In genomic region chr9:114696814-114697544, GRCh38 we compare ENCODE assay signal across 10 cellular contexts. TPM values are rescaled to one million over a fixed set of nuclear protein-coding genes. Genes with fewer than 3 reads are reported as not detected.
DNase-seq lines count a peak whose midpoint lies in the region; ATAC-seq and TF ChIP-seq lines count a peak whose summit lies in the region.
"Had no signal": no experiment of that assay in that cellular context is flagged by ENCODE, and none has a peak within 500 bp of the region (broad histone marks: within the 10 kb centered on the region; RNA-seq: fewer than 3 reads in every experiment).

No MANE protein-coding gene starts in this region.

- H3K4me3 Mint-ChIP-seq in stimulated activated naive B cell treated with anti-CD40 and anti-IgM and Interleukin-4, amounts not matched to agents 10 μg/mL and 1 μg/mL and 100 μg/mL, for 72 hours = peak overlapping the region; percentile 6 to 18
- H3K4me3 Mint-ChIP-seq in CD14-positive monocyte = no peak overlapping the region

- no peak for TF ChIP-seq CTCF in CD14-positive monocyte (IDR thresholded peaks at IDR 0.05)

- no peaks in the 10 kb centered on the region for H3K36me3 ChIP-seq in SJCRH30

- peaks cover 0 to 3% of the 10 kb centered on the region in 2 donors for H3K36me3 Mint-ChIP-seq in stimulated activated naive B cell treated with anti-CD40 and anti-IgM and Interleukin-4, amounts not matched to agents 10 μg/mL and 1 μg/mL and 100 μg/mL, for 72 hours
- H3K36me3 Mint-ChIP-seq in CD14-positive monocyte = no peaks in the 10 kb centered on the region

- peaks cover 20 to 39% of the 10 kb centered on the region in 2 donors for H3K4me1 Mint-ChIP-seq in stimulated activated naive B cell treated with anti-CD40 and anti-IgM and Interleukin-4, amounts not matched to agents 10 μg/mL and 1 μg/mL and 100 μg/mL, for 72 hours
- peaks cover 3% of the 10 kb centered on the region for H3K4me1 Mint-ChIP-seq in CD14-positive monocyte

- H3K27ac Mint-ChIP-seq in stimulated activated naive B cell treated with anti-CD40 and anti-IgM and Interleukin-4, amounts not matched to agents 10 μg/mL and 1 μg/mL and 100 μg/mL, for 72 hours = peak overlapping the region; percentile 67
- H3K27ac Mint-ChIP-seq in CD14-positive monocyte = peak overlapping the region in 1 of 7 donors; percentile 82

- intact Hi-C loops in CD14-positive monocyte (cut with micrococcal nuclease) = no loop called here

- peaks cover 6% of the 10 kb centered on the region for H3K4me1 ChIP-seq in SJCRH30

- DNase-seq in activated T-cell treated with anti-CD3 and anti-CD28 coated beads for 24 hours (ENCODE audit: low read depth) (peak; percentile 60), SJCRH30 (no peak), NCI-H446 (lab: John Stamatoyannopoulos, UW) (no peak), CD14-positive monocyte (ENCODE audit: low spot score) (no peak)
- no peak for DNase-seq in activated T-cell treated with anti-CD3 and anti-CD28 coated beads, Interleukin-2, amount 50 U/mL, for 1 hour
- DNase-seq in activated effector memory CD4-positive, alpha-beta T cell treated with anti-CD3 and anti-CD28 coated beads, Interleukin-2, amount 50 U/mL, for 16 hours = peak; percentile 84
- DNase-seq in stimulated activated naive B cell treated with anti-CD40 and anti-IgM and Interleukin-4, amounts not matched to agents 10 μg/mL and 1 μg/mL and 100 μg/mL, for 72 hours = peak; percentile 60

- H3K27me3 ChIP-seq in SJCRH30 = no peaks in the 10 kb centered on the region

- H3K4me3 ChIP-seq in SJCRH30 = no peak overlapping the region
- H3K4me3 ChIP-seq: SK-N-MC had no signal

- no peak overlapping the region for H3K27ac ChIP-seq in SJCRH30
- H3K27ac ChIP-seq: SK-N-MC had no signal

- peak; percentile 57 for ATAC-seq in HG03280 (IDR thresholded peaks at IDR 0.05; ENCODE audit: unreplicated experiment)
- peak; percentile 81 to 82 for ATAC-seq in stimulated activated naive B cell treated with anti-CD40 and anti-IgM and Interleukin-4, amounts not matched to agents 10 μg/mL and 1 μg/mL and 100 μg/mL, for 72 hours (replicated peaks)

- peaks cover 23 to 37% of the 10 kb centered on the region in 2 donors for H3K27me3 Mint-ChIP-seq in stimulated activated naive B cell treated with anti-CD40 and anti-IgM and Interleukin-4, amounts not matched to agents 10 μg/mL and 1 μg/mL and 100 μg/mL, for 72 hours
- peaks cover 0 to 2% (median 0%) of the 10 kb centered on the region in 3 donors for H3K27me3 Mint-ChIP-seq in CD14-positive monocyte (ENCODE audit: low read depth in 3 of 3)

- no peaks in the 10 kb centered on the region; the same call in 1 of the 2 replicates for H3K9me3 ChIP-seq in SJCRH30 (replicated peaks)

- peaks cover 0 to 2% of the 10 kb centered on the region in 2 donors for H3K9me3 Mint-ChIP-seq in stimulated activated naive B cell treated with anti-CD40 and anti-IgM and Interleukin-4, amounts not matched to agents 10 μg/mL and 1 μg/mL and 100 μg/mL, for 72 hours
- peaks cover 0 to 2% (median 0%) of the 10 kb centered on the region in 7 donors for H3K9me3 Mint-ChIP-seq in CD14-positive monocyte

RNA-seq across cellular contexts. Expression of gene TEX48, which starts 15.0 kb away (rescaled TPM):
- not detected in 2 replicates for total RNA-seq in SJCRH30 (2014; rRNA removed; shearing (Covaris generic))
- not detected for polyA plus RNA-seq in CD14-positive monocyte
- total RNA-seq: kidney epithelial cell had no signal

RNA-seq across cellular contexts. Expression of gene TEX53, which starts 39.4 kb away (rescaled TPM):
- total RNA-seq in SJCRH30 (2014; rRNA removed; shearing (Covaris generic)) = not detected in 2 replicates
- polyA plus RNA-seq in CD14-positive monocyte = not detected
- total RNA-seq: kidney epithelial cell had no signal

Comparison
In these comparisons a context has a peak if more than half of its experiments do, and no peak if none do; other contexts are left out.
1. DNase-seq: peak in activated T-cell treated with anti-CD3 and anti-CD28 coated beads for 24 hours (single experiment), activated effector memory CD4-positive, alpha-beta T cell treated with anti-CD3 and anti-CD28 coated beads, Interleukin-2, amount 50 U/mL, for 16 hours (single experiment) and stimulated activated naive B cell treated with anti-CD40 and anti-IgM and Interleukin-4, amounts not matched to agents 10 μg/mL and 1 μg/mL and 100 μg/mL, for 72 hours (single experiment); none in activated T-cell treated with anti-CD3 and anti-CD28 coated beads, Interleukin-2, amount 50 U/mL, for 1 hour (single experiment), SJCRH30 (0 of 2), NCI-H446 (0 of 2) and CD14-positive monocyte (single experiment).
2. H3K4me3 Mint-ChIP-seq: peak in stimulated activated naive B cell treated with anti-CD40 and anti-IgM and Interleukin-4, amounts not matched to agents 10 μg/mL and 1 μg/mL and 100 μg/mL, for 72 hours (2 of 2); none in CD14-positive monocyte (0 of 2).